8 cellular contexts compared by ENCODE assay signal in the genomic region with DNA sequence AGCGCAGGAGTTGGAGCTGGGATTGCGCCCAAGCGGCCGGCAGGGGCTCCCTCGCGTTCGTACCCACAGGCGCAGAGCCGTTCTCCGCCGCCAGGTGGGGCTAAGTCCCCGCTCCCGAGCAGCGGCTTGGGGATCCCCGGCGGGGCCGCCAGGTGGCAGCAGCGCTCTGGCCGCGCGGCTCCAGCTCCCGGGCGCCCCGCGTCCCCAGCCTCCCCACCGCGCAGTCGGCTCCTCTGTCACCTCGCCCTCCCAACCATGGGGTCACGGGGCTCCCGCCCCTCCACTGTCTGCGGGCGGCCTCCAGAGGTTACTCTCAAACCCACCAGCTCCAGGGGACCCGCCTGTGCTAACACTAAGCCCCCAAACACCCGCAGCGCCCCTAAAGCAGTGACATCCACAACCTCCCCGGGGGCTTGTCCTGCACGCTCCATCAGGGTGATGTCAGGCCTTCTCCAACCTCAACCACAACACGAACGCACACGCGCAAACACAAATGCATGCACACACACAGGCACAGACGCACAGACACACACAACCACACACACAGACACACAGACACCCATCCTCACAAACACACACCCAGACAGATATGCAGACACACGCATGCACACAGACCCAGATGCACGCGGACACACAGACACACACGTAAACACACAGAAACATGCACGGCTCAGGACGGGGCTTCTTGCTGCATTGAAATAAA. TPM values are rescaled to one million over a fixed set of nuclear protein-coding genes. Genes with fewer than 3 reads are reported as not detected.
A peak's percentile ranks its signal among the peaks of the same experiment; 100 is the strongest.
DNase-seq lines count a peak whose midpoint lies in the region; ATAC-seq and TF ChIP-seq lines count a peak whose summit lies in the region.

No MANE protein-coding gene starts in this region.

- H3K27me3 ChIP-seq in Panc1 (ENCODE audit: control insufficient read depth, insufficient read depth, low read length): peaks cover 7% of the 10 kb centered on the region; the same call in 1 of the 2 replicates

- no peaks in the 10 kb centered on the region for H3K4me1 Mint-ChIP-seq in activated T-cell treated with anti-CD3 and anti-CD28 coated beads, Interleukin-2, amount 50 U/mL, for 72 hours (ENCODE audit: low read depth)
- H3K4me1 Mint-ChIP-seq in neural crest cell: peaks cover 14% of the 10 kb centered on the region

- no peaks in the 10 kb centered on the region for H3K9me3 Mint-ChIP-seq in activated T-cell treated with anti-CD3 and anti-CD28 coated beads, Interleukin-2, amount 50 U/mL, for 72 hours
- no peaks in the 10 kb centered on the region for H3K9me3 Mint-ChIP-seq in neural crest cell

- peak overlapping the region in 1 of 2 donors; percentile 41 for H3K4me3 Mint-ChIP-seq in activated T-cell treated with anti-CD3 and anti-CD28 coated beads, Interleukin-2, amount 50 U/mL, for 72 hours
- H3K4me3 Mint-ChIP-seq in neural crest cell: no peak overlapping the region

- peaks cover 0 to 2% of the 10 kb centered on the region in 2 donors for H3K36me3 Mint-ChIP-seq in activated T-cell treated with anti-CD3 and anti-CD28 coated beads, Interleukin-2, amount 50 U/mL, for 72 hours (ENCODE audit: insufficient read depth in 2 of 2)
- no peaks in the 10 kb centered on the region for H3K36me3 Mint-ChIP-seq in neural crest cell (ENCODE audit: low read depth)

- no peak overlapping the region for H3K27ac Mint-ChIP-seq in activated T-cell treated with anti-CD3 and anti-CD28 coated beads, Interleukin-2, amount 50 U/mL, for 72 hours
- no peak overlapping the region for H3K27ac Mint-ChIP-seq in neural crest cell (ENCODE audit: unreplicated experiment)

- POLR2A ChIA-PET in Panc1 (lab: Charles Lee): no interaction called here

- intact Hi-C loops in Panc1 (cut with micrococcal nuclease; ENCODE audit: unreplicated experiment): loop anchor here (2.0 to 5.0 kb wide), 2 partner anchors 219 to 319 kb away; no protein-coding TSS in a partner anchor

- CTCF ChIA-PET in Panc1 (lab: Charles Lee): interaction anchor here (0.5 to 4.0 kb wide), 25 partner anchors 9 to 739 kb away, joined by 3 to 75 read pairs (median 4); no protein-coding TSS in a partner anchor

- peak overlapping the region; percentile 21 to 41; a peak in 3 of 4 replicates for H3K4me3 ChIP-seq in Panc1 (ENCODE audit: low read depth in 2 of 2, low read length in 2 of 2)

- H3K27me3 Mint-ChIP-seq in activated T-cell treated with anti-CD3 and anti-CD28 coated beads, Interleukin-2, amount 50 U/mL, for 72 hours (ENCODE audit: low read depth): peaks cover 32% of the 10 kb centered on the region
- H3K27me3 Mint-ChIP-seq in neural crest cell (ENCODE audit: low read depth): peaks cover 42% of the 10 kb centered on the region

- in situ Hi-C loops in Panc1 (cut with HindIII; ENCODE audit: low pct_unique_long_range_greater_than_20kb, low sequenced_read_pairs): no loop called here

- TF ChIP-seq CTCF in Panc1 (IDR thresholded peaks at IDR 0.05) (peak; percentile 100), neural crest cell (conservative IDR thresholded peaks at IDR 0.05) (peak; percentile 100)

- no peaks in the 10 kb centered on the region for H3K36me3 ChIP-seq in Panc1 (ENCODE audit: control insufficient read depth, insufficient read depth, low read length)

- H3K27ac ChIP-seq in Panc1 (ENCODE audit: low read length) (no peak overlapping the region), substantia nigra (ENCODE audit: low read depth, low read length, poor library complexity, severe bottlenecking) (no peak overlapping the region)

- H3K4me1 ChIP-seq in Panc1 (ENCODE audit: control insufficient read depth, insufficient read depth, low read length): peaks cover 4% of the 10 kb centered on the region

- ATAC-seq in GM21360 (IDR thresholded peaks at IDR 0.05; ENCODE audit: unreplicated experiment): peak; percentile 77
- peak; percentile 91 for ATAC-seq in Panc1
- peak; percentile 89 to 91 for ATAC-seq in activated T-cell treated with anti-CD3 and anti-CD28 coated beads, Interleukin-2, amount 50 U/mL, for 72 hours (replicated peaks in 1 of 2)

- no peaks in the 10 kb centered on the region for H3K9me3 ChIP-seq in Panc1 (ENCODE audit: control insufficient read depth, insufficient read depth, low read depth, low read length)

- DNase-seq in CMK (ENCODE audit: low read depth) (peak; percentile 55), HuH-7 (ENCODE audit: low spot score) (peak; percentile 96), Panc1 (ENCODE audit: low read depth, low spot score) (peak; percentile 67), fibroblast of peridontal ligament (ENCODE audit: extremely low read depth) (peak; percentile 61), neural crest cell (ENCODE audit: low read depth, low spot score) (peak; percentile 95), substantia nigra (lab: John Stamatoyannopoulos, UW) (peak in 47 of 49 donors; percentile 16 to 91 (median 70))
- peak; percentile 87 to 93 for DNase-seq in activated T-cell treated with anti-CD3 and anti-CD28 coated beads, Interleukin-2, amount 50 U/mL, for 72 hours

- BruUV-seq in Panc1 (replicated peaks; lab: Mats Ljungman, UMichigan): no TSS peak

RNA-seq across cellular contexts. Expression of a gene that starts 18.4 kb away (rescaled TPM):
- total RNA-seq in Panc1 (2021; ENCODE audit: unreplicated experiment) (27.8 TPM), neural crest cell (58.3 and 59.1 TPM in 2 replicates)
- polyA plus RNA-seq in Panc1 (2012; ENCODE audit: insufficient read length): 46.7 TPM
- 1 to 10 TPM; 7.3 to 8.2 TPM for total RNA-seq in activated T-cell treated with anti-CD3 and anti-CD28 coated beads, Interleukin-2, amount 50 U/mL, for 72 hours
